1 cellular context compared by ENCODE assay signal in genomic region chr2:71555798-71556454, GRCh38.
TF ChIP-seq lines count a peak whose summit lies in the region.

No MANE protein-coding gene starts in this region.

TF ChIP-seq in HepG2, 621 proteins besides CTCF, POLR2A, EP300 and RAD21 (continued from another document and continues in another):
- no peak for TF ChIP-seq ZNF784 (CRISPR knock-in tag; IDR thresholded peaks at IDR 0.05; ENCODE audit: borderline replicate concordance)
- peak; percentile 52; the same call in 1 of the 2 replicates for TF ChIP-seq ZNF607 (CRISPR knock-in tag; IDR thresholded peaks at IDR 0.05; ENCODE audit: borderline replicate concordance)
- peak; percentile 40; the same call in 1 of the 2 replicates for TF ChIP-seq PRDM10 (CRISPR knock-in tag; IDR thresholded peaks at IDR 0.05; ENCODE audit: low read depth)
- no peak for TF ChIP-seq RBM39 (IDR thresholded peaks at IDR 0.05; ENCODE audit: low read depth, low read length, poor library complexity, severe bottlenecking)
- TF ChIP-seq HIC2 (CRISPR knock-in tag; IDR thresholded peaks at IDR 0.05; ENCODE audit: low read depth) = peak; percentile 89; the same call in 1 of the 2 replicates
- no peak for TF ChIP-seq NFE2 (CRISPR knock-in tag; IDR thresholded peaks at IDR 0.05)
- no peak for TF ChIP-seq RXRB (CRISPR knock-in tag; IDR thresholded peaks at IDR 0.05; ENCODE audit: borderline replicate concordance)
- TF ChIP-seq ZNF160 (CRISPR knock-in tag; IDR thresholded peaks at IDR 0.05) = peak; percentile 60; the same call in 1 of the 2 replicates
- TF ChIP-seq USF2 (IDR thresholded peaks at IDR 0.05; ENCODE audit: low read depth, low read length) = no peak
- no peak for TF ChIP-seq USF2 (CRISPR knock-in tag; IDR thresholded peaks at IDR 0.05; ENCODE audit: borderline replicate concordance)
- no peak for TF ChIP-seq U2AF2 (IDR thresholded peaks at IDR 0.05; ENCODE audit: low read depth, low read length)
- peak; percentile 94 for TF ChIP-seq ZNF687 (CRISPR knock-in tag; IDR thresholded peaks at IDR 0.05)
- TF ChIP-seq MAX (IDR thresholded peaks at IDR 0.05) = peak; percentile 90
- TF ChIP-seq MAZ (IDR thresholded peaks at IDR 0.05; ENCODE audit: borderline replicate concordance, low read depth, low read length) = no peak
- no peak for TF ChIP-seq MAZ (CRISPR knock-in tag; IDR thresholded peaks at IDR 0.05; ENCODE audit: low read depth)
- TF ChIP-seq ZNF839 (CRISPR knock-in tag; IDR thresholded peaks at IDR 0.05; ENCODE audit: borderline replicate concordance) = peak; percentile 66; the same call in 1 of the 2 replicates
- peak; percentile 99 for TF ChIP-seq HNRNPL (IDR thresholded peaks at IDR 0.05; ENCODE audit: low read depth, low read length)
- TF ChIP-seq CREBL2 (CRISPR knock-in tag; IDR thresholded peaks at IDR 0.05; ENCODE audit: borderline replicate concordance) = no peak
- no peak for TF ChIP-seq FOXC1 (CRISPR knock-in tag; IDR thresholded peaks at IDR 0.05; ENCODE audit: borderline replicate concordance)
- no peak for TF ChIP-seq ZNF331 (CRISPR knock-in tag; IDR thresholded peaks at IDR 0.05)
- TF ChIP-seq ZBTB7B (CRISPR knock-in tag; IDR thresholded peaks at IDR 0.05) = no peak
- 0 out of 2 replicates have a peak, but pooled peaks have one; percentile 62 for TF ChIP-seq ZMYM2 (CRISPR knock-in tag; IDR thresholded peaks at IDR 0.05)
- peak; percentile 46; the same call in 1 of the 2 replicates for TF ChIP-seq ZNF281 (CRISPR knock-in tag; IDR thresholded peaks at IDR 0.05; ENCODE audit: borderline replicate concordance)
- peak; percentile 30; the same call in 1 of the 2 replicates for TF ChIP-seq SAP130 (CRISPR knock-in tag; IDR thresholded peaks at IDR 0.05; ENCODE audit: low read depth)
- no peak for TF ChIP-seq ZSCAN12 (CRISPR knock-in tag; IDR thresholded peaks at IDR 0.05)
- TF ChIP-seq SMAD1 (CRISPR knock-in tag; IDR thresholded peaks at IDR 0.05; ENCODE audit: borderline replicate concordance, low read depth) = peak; percentile 59; the same call in 1 of the 2 replicates
- TF ChIP-seq ZNF510 (CRISPR knock-in tag; IDR thresholded peaks at IDR 0.05; ENCODE audit: low read depth) = no peak
- peak; percentile 97 for TF ChIP-seq ZBTB10 (CRISPR knock-in tag; IDR thresholded peaks at IDR 0.05; ENCODE audit: borderline replicate concordance)
- peak; percentile 64; the same call in 1 of the 2 replicates for TF ChIP-seq TBX2 (CRISPR knock-in tag; IDR thresholded peaks at IDR 0.05; ENCODE audit: borderline replicate concordance)
- no peak for TF ChIP-seq ETV6 (CRISPR knock-in tag; conservative IDR thresholded peaks at IDR 0.05)
- peak; percentile 66 for TF ChIP-seq MED1 (CRISPR knock-in tag; IDR thresholded peaks at IDR 0.05)
- no peak for TF ChIP-seq FOXK2 (IDR thresholded peaks at IDR 0.05)
